ENCODE assay signal across 31 cellular contexts in genomic region chr1:179380299-179380698, GRCh38. TPM values are rescaled to one million over a fixed set of nuclear protein-coding genes. Genes with fewer than 3 reads are reported as not detected.
"Had no signal": no experiment of that assay in that cellular context is flagged by ENCODE, and none has a peak within 500 bp of the region (broad histone marks: within the 10 kb centered on the region; RNA-seq: fewer than 3 reads in every experiment).

No MANE protein-coding gene starts in this region.

- H3K4me3 Mint-ChIP-seq: activated CD4-positive, alpha-beta T cell treated with anti-CD3 and anti-CD28 coated beads for 36 hours; activated naive CD8-positive, alpha-beta T cell; activated T-cell treated with anti-CD3 and anti-CD28 coated beads, Interleukin-2, amount 50 U/mL, for 72 hours; brain; naive thymus-derived CD8-positive, alpha-beta T cell; neural crest cell; stimulated activated memory B cell treated with anti-CD40 and anti-IgM and Interleukin-4, amounts not matched to agents 10 μg/mL and 1 μg/mL and 100 μg/mL, for 72 hours; stimulated activated naive CD8-positive, alpha-beta T cell treated with anti-CD3 and anti-CD28 coated beads, Interleukin-15, amount 100 ng/mL, for 72 hours; T-helper 2 cell treated with Interferon-gamma antibody and Interleukin-4, amounts not matched to agents 5 μg/mL and 100 μg/mL, for 36 hours had no signal

- DNase-seq: activated CD4-positive, alpha-beta T cell treated with anti-CD3 and anti-CD28 coated beads for 36 hours; activated CD4-positive, CD25-positive, alpha-beta regulatory T cell; activated naive CD4-positive, alpha-beta T cell; activated T-cell treated with anti-CD3 and anti-CD28 coated beads for 4 hours; activated T-cell treated with anti-CD3 and anti-CD28 coated beads, Interleukin-2, amount 50 U/mL, for 72 hours; adrenal gland; left lung; lower lobe of right lung; mesenchymal stem cell; naive thymus-derived CD8-positive, alpha-beta T cell; nucleus accumbens; pancreas; stimulated activated CD4-positive, alpha-beta T cell treated with anti-CD3 and anti-CD28 coated beads, Interleukin-1b, Interleukin-23, amount 100 ng/mL, for 48 hours; stimulated activated CD4-positive, alpha-beta T cell treated with anti-CD3 and anti-CD28 coated beads, Interleukin-4, amount 100 ng/mL, for 4 hours; stimulated activated CD8-positive, alpha-beta memory T cell treated with anti-CD3 and anti-CD28 coated beads, Interleukin-4, amount 100 ng/mL, for 48 hours; stimulated activated naive CD8-positive, alpha-beta T cell treated with anti-CD3 and anti-CD28 coated beads, Interleukin-15, amount 100 ng/mL, for 72 hours; substantia nigra; upper lobe of left lung had no signal

- H3K27me3 ChIP-seq: adrenal gland, ascending aorta, pancreas, upper lobe of left lung, vagina had no signal

- H3K27me3 Mint-ChIP-seq: activated CD4-positive, alpha-beta T cell treated with anti-CD3 and anti-CD28 coated beads for 36 hours; activated naive CD8-positive, alpha-beta T cell; brain; stimulated activated memory B cell treated with anti-CD40 and anti-IgM and Interleukin-4, amounts not matched to agents 10 μg/mL and 1 μg/mL and 100 μg/mL, for 72 hours; stimulated activated naive CD8-positive, alpha-beta T cell treated with anti-CD3 and anti-CD28 coated beads, Interleukin-15, amount 100 ng/mL, for 72 hours had no signal

- H3K36me3 ChIP-seq: adrenal gland, ascending aorta, left lung, lower lobe of right lung, pancreas, prostate gland, upper lobe of left lung, vagina had no signal

- ATAC-seq: activated CD4-positive, alpha-beta T cell treated with anti-CD3 and anti-CD28 coated beads for 36 hours; activated T-cell treated with anti-CD3 and anti-CD28 coated beads, Interleukin-2, amount 50 U/mL, for 72 hours; esophagus mucosa; left lung; lower lobe of right lung; naive thymus-derived CD8-positive, alpha-beta T cell; pancreas; stimulated activated memory B cell treated with anti-CD40 and anti-IgM and Interleukin-4, amounts not matched to agents 10 μg/mL and 1 μg/mL and 100 μg/mL, for 72 hours; stimulated activated naive CD8-positive, alpha-beta T cell treated with anti-CD3 and anti-CD28 coated beads, Interleukin-15, amount 100 ng/mL, for 72 hours had no signal

- H3K9me3 Mint-ChIP-seq: activated T-cell treated with anti-CD3 and anti-CD28 coated beads, Interleukin-2, amount 50 U/mL, for 72 hours; brain; naive thymus-derived CD8-positive, alpha-beta T cell; neural crest cell; stimulated activated memory B cell treated with anti-CD40 and anti-IgM and Interleukin-4, amounts not matched to agents 10 μg/mL and 1 μg/mL and 100 μg/mL, for 72 hours; stimulated activated naive CD8-positive, alpha-beta T cell treated with anti-CD3 and anti-CD28 coated beads, Interleukin-15, amount 100 ng/mL, for 72 hours; T-helper 2 cell treated with Interferon-gamma antibody and Interleukin-4, amounts not matched to agents 5 μg/mL and 100 μg/mL, for 36 hours had no signal

- H3K4me1 Mint-ChIP-seq: activated CD4-positive, alpha-beta T cell treated with anti-CD3 and anti-CD28 coated beads for 36 hours; brain; naive thymus-derived CD8-positive, alpha-beta T cell; neural crest cell; stimulated activated memory B cell treated with anti-CD40 and anti-IgM and Interleukin-4, amounts not matched to agents 10 μg/mL and 1 μg/mL and 100 μg/mL, for 72 hours; stimulated activated naive CD8-positive, alpha-beta T cell treated with anti-CD3 and anti-CD28 coated beads, Interleukin-15, amount 100 ng/mL, for 72 hours had no signal

- H3K36me3 Mint-ChIP-seq: activated naive CD8-positive, alpha-beta T cell; brain; naive thymus-derived CD8-positive, alpha-beta T cell; stimulated activated memory B cell treated with anti-CD40 and anti-IgM and Interleukin-4, amounts not matched to agents 10 μg/mL and 1 μg/mL and 100 μg/mL, for 72 hours had no signal

- H3K4me3 ChIP-seq: adrenal gland, ascending aorta, coronary artery, left lung, lower lobe of right lung, pancreas, prostate gland, smooth muscle cell, upper lobe of left lung, vagina had no signal

- H3K27ac Mint-ChIP-seq: activated CD4-positive, alpha-beta T cell treated with anti-CD3 and anti-CD28 coated beads for 36 hours; activated naive CD8-positive, alpha-beta T cell; activated T-cell treated with anti-CD3 and anti-CD28 coated beads, Interleukin-2, amount 50 U/mL, for 72 hours; brain; naive thymus-derived CD8-positive, alpha-beta T cell; stimulated activated memory B cell treated with anti-CD40 and anti-IgM and Interleukin-4, amounts not matched to agents 10 μg/mL and 1 μg/mL and 100 μg/mL, for 72 hours; stimulated activated naive CD8-positive, alpha-beta T cell treated with anti-CD3 and anti-CD28 coated beads, Interleukin-15, amount 100 ng/mL, for 72 hours; T-helper 2 cell treated with Interferon-gamma antibody and Interleukin-4, amounts not matched to agents 5 μg/mL and 100 μg/mL, for 36 hours had no signal

- H3K27ac ChIP-seq: adrenal gland, ascending aorta, coronary artery, left lung, lower lobe of right lung, pancreas, prostate gland, upper lobe of left lung, vagina had no signal

RNA-seq across cellular contexts. Expression of gene AXDND1, which starts 14.5 kb away (rescaled TPM):
- total RNA-seq: ascending aorta, cardiac septum, endothelial cell of umbilical vein, esophagus mucosa, smooth muscle cell, vagina had no signal
